In genomic region chr17:72489273-72489641, GRCh38 we compare ENCODE assay signal across 1 cellular context.
TF ChIP-seq lines count a peak whose summit lies in the region.

No MANE protein-coding gene starts in this region.

TF ChIP-seq in HepG2, 621 proteins besides CTCF, POLR2A, EP300 and RAD21 (continued from another document and continues in another):
- TF ChIP-seq CSRNP2 (CRISPR knock-in tag; conservative IDR thresholded peaks at IDR 0.05; ENCODE audit: low read depth) = no peak
- TF ChIP-seq SOX6 (IDR thresholded peaks at IDR 0.05) = no peak
- peak; percentile 40; the same call in 1 of the 2 replicates for TF ChIP-seq SOX6 (CRISPR knock-in tag; IDR thresholded peaks at IDR 0.05)
- TF ChIP-seq PAXIP1 (CRISPR knock-in tag; conservative IDR thresholded peaks at IDR 0.05) = peak; percentile 47
- no peak for TF ChIP-seq ZBTB26 (CRISPR knock-in tag; IDR thresholded peaks at IDR 0.05; ENCODE audit: borderline replicate concordance)
- TF ChIP-seq SNRNP70 (IDR thresholded peaks at IDR 0.05; ENCODE audit: low read depth, low read length) = no peak
- TF ChIP-seq THYN1 (CRISPR knock-in tag; IDR thresholded peaks at IDR 0.05; ENCODE audit: borderline replicate concordance, low read depth) = no peak
- no peak for TF ChIP-seq ISL2 (CRISPR knock-in tag; IDR thresholded peaks at IDR 0.05)
- no peak for TF ChIP-seq MAF1 (CRISPR knock-in tag; IDR thresholded peaks at IDR 0.05; ENCODE audit: borderline replicate concordance)
- TF ChIP-seq ZNF207 (IDR thresholded peaks at IDR 0.05; ENCODE audit: borderline replicate concordance) = no peak
- no peak for TF ChIP-seq FOXO4 (CRISPR knock-in tag; conservative IDR thresholded peaks at IDR 0.05)
- TF ChIP-seq ZNF7 (CRISPR knock-in tag; IDR thresholded peaks at IDR 0.05) = no peak
- TF ChIP-seq ZNF839 (CRISPR knock-in tag; IDR thresholded peaks at IDR 0.05; ENCODE audit: borderline replicate concordance) = no peak
- no peak for TF ChIP-seq ZNF619 (CRISPR knock-in tag; IDR thresholded peaks at IDR 0.05)
- TF ChIP-seq ZNF331 (CRISPR knock-in tag; IDR thresholded peaks at IDR 0.05) = peak; percentile 64; the same call in 1 of the 2 replicates
- peak; percentile 35 for TF ChIP-seq TBL1XR1 (IDR thresholded peaks at IDR 0.05; ENCODE audit: borderline replicate concordance, low read length, partially characterized antibody)
- TF ChIP-seq BCL6 (CRISPR knock-in tag; IDR thresholded peaks at IDR 0.05) = peak; percentile 97
- no peak for TF ChIP-seq ZNF580 (CRISPR knock-in tag; IDR thresholded peaks at IDR 0.05; ENCODE audit: borderline replicate concordance, low read depth)
- no peak for TF ChIP-seq AGO2 (optimal IDR thresholded peaks at IDR 0.05; ENCODE audit: low read depth, low read length)
- 0 out of 2 replicates have a peak, but pooled peaks have one; percentile 26 for TF ChIP-seq ERF (CRISPR knock-in tag; IDR thresholded peaks at IDR 0.05)
- no peak for TF ChIP-seq E2F5 (CRISPR knock-in tag; conservative IDR thresholded peaks at IDR 0.05)
- TF ChIP-seq ZFP36 (IDR thresholded peaks at IDR 0.05; ENCODE audit: borderline replicate concordance, low read depth, low read length, partially characterized antibody) = no peak
- no peak for TF ChIP-seq NCOA2 (CRISPR knock-in tag; IDR thresholded peaks at IDR 0.05)
- no peak for TF ChIP-seq ZFAT (CRISPR knock-in tag; conservative IDR thresholded peaks at IDR 0.05)
- 0 out of 2 replicates have a peak, but pooled peaks have one; percentile 34 for TF ChIP-seq ZNF598 (CRISPR knock-in tag; IDR thresholded peaks at IDR 0.05; ENCODE audit: borderline replicate concordance)
- no peak for TF ChIP-seq E2F2 (CRISPR knock-in tag; IDR thresholded peaks at IDR 0.05; ENCODE audit: borderline replicate concordance)
- TF ChIP-seq NCOR1 (IDR thresholded peaks at IDR 0.05; ENCODE audit: borderline replicate concordance, low read length) = no peak
- no peak for TF ChIP-seq RFXANK (CRISPR knock-in tag; IDR thresholded peaks at IDR 0.05)
- TF ChIP-seq RXRA (CRISPR knock-in tag; IDR thresholded peaks at IDR 0.05) = peak; percentile 47; the same call in 1 of the 2 replicates
- TF ChIP-seq MAX (IDR thresholded peaks at IDR 0.05) = 0 out of 2 replicates have a peak, but pooled peaks have one; percentile 16
- no peak for TF ChIP-seq RNF2 (conservative IDR thresholded peaks at IDR 0.05; ENCODE audit: low read depth)
- no peak for TF ChIP-seq ZNF563 (CRISPR knock-in tag; IDR thresholded peaks at IDR 0.05)
- no peak for TF ChIP-seq KDM3A (CRISPR knock-in tag; IDR thresholded peaks at IDR 0.05; ENCODE audit: low read depth)
- no peak for TF ChIP-seq ARID4A (CRISPR knock-in tag; IDR thresholded peaks at IDR 0.05; ENCODE audit: borderline replicate concordance)
- TF ChIP-seq SAP130 (CRISPR knock-in tag; IDR thresholded peaks at IDR 0.05; ENCODE audit: low read depth) = peak; percentile 11; the same call in 1 of the 2 replicates
